In genomic region chr6:26272171-26272631, GRCh38 we compare ENCODE assay signal across 8 cellular contexts.
DNase-seq lines count a peak whose midpoint lies in the region; ATAC-seq lines count a peak whose summit lies in the region.

No MANE protein-coding gene starts in this region.

- H2BK120ac ChIP-seq in neuronal stem cell (ENCODE audit: low read depth, low read length) = no peak overlapping the region

- no peak overlapping the region for H3K27ac Mint-ChIP-seq in activated CD8-positive, alpha-beta memory T cell treated with anti-CD3 and anti-CD28 coated beads, Interleukin-2, amount 10 ng/mL, durations not matched to agents 7 days and 5 days

- no peaks in the 10 kb centered on the region for H3K79me1 ChIP-seq in neuronal stem cell (ENCODE audit: low read depth, low read length)

- peaks cover 3 to 6% of the 10 kb centered on the region in 2 donors for H3K4me1 ChIP-seq in neuronal stem cell (ENCODE audit: control insufficient read depth in 2 of 2, insufficient read depth in 1 of 2, low read depth in 1 of 2, low read length in 2 of 2)

- H2AK5ac ChIP-seq in neuronal stem cell (ENCODE audit: low read depth, low read length) = peak overlapping the region; percentile 8

- peak overlapping the region; percentile 17 for H2BK12ac ChIP-seq in neuronal stem cell (ENCODE audit: low read length)

- H3K27me3 ChIP-seq in neuronal stem cell (ENCODE audit: control insufficient read depth in 3 of 3, insufficient read depth in 3 of 3, low read depth in 1 of 3, low read length in 3 of 3) = no peaks in the 10 kb centered on the region

- peak overlapping the region; percentile 74 for H2AFZ ChIP-seq in neuronal stem cell (ENCODE audit: low read length)

- peak overlapping the region; percentile 7 for H3K23ac ChIP-seq in neuronal stem cell (ENCODE audit: low read depth, low read length, poor library complexity)

- no peaks in the 10 kb centered on the region for H3K27me3 Mint-ChIP-seq in activated CD8-positive, alpha-beta memory T cell treated with anti-CD3 and anti-CD28 coated beads, Interleukin-2, amount 10 ng/mL, durations not matched to agents 7 days and 5 days

- H3K9me3 Mint-ChIP-seq in activated CD8-positive, alpha-beta memory T cell treated with anti-CD3 and anti-CD28 coated beads, Interleukin-2, amount 10 ng/mL, durations not matched to agents 7 days and 5 days (ENCODE audit: low read depth) = no peaks in the 10 kb centered on the region

- WGBS in neuronal stem cell (ENCODE audit: extremely low coverage in 2 of 2, insufficient read length in 2 of 2, insufficient replicate concordance in 1 of 2), 2 donors = no CpG with 5 or more reads among the region's 31 CpGs

- DNase-seq in stimulated activated CD4-positive, alpha-beta T cell treated with anti-CD3 and anti-CD28 coated beads, Interleukin-15, amount 100 ng/mL, for 24 hours = peak; percentile 66
- DNase-seq in stimulated activated CD4-positive, alpha-beta T cell treated with anti-CD3 and anti-CD28 coated beads, Interleukin-12 subunit alpha, Interleukin-12 subunit beta, amount 100 ng/mL, for 4 hours = no peak
- peak; percentile 78 for DNase-seq in activated CD8-positive, alpha-beta memory T cell treated with anti-CD3 and anti-CD28 coated beads, Interleukin-2, amount 10 ng/mL, durations not matched to agents 7 days and 5 days
- DNase-seq in fibroblast of gingiva (ENCODE audit: low read depth) (peak; percentile 19), neuronal stem cell (ENCODE audit: low spot score) (peak; percentile 48), DMS114 treated with DMSO at 0.1 percent for 48 hours (lab: John Stamatoyannopoulos, UW; ENCODE audit: unreplicated experiment) (no peak), SIG-M5 (lab: John Stamatoyannopoulos, UW) (no peak)

- CTCF ChIA-PET in activated CD8-positive, alpha-beta memory T cell treated with anti-CD3 and anti-CD28 coated beads, Interleukin-2, amount 10 ng/mL, durations not matched to agents 7 days and 5 days (lab: Charles Lee) = interaction anchor here (0.7 to 7.2 kb wide), 14 partner anchors 13 to 874 kb away, joined by 3 to 68 read pairs (median 3); a partner anchor contains a TSS

- H3K4me2 ChIP-seq in neuronal stem cell (ENCODE audit: insufficient read depth, low read length, poor library complexity, severe bottlenecking) = peak overlapping the region; percentile 82

- no peak overlapping the region for H4K91ac ChIP-seq in neuronal stem cell (ENCODE audit: low read depth, low read length, poor library complexity)

- H2BK15ac ChIP-seq in neuronal stem cell (ENCODE audit: low read length) = no peak overlapping the region

- H3K9me3 ChIP-seq in neuronal stem cell (replicated peaks in 1 of 2; ENCODE audit: control insufficient read depth in 2 of 2, insufficient read depth in 1 of 2, low read depth in 1 of 2, low read length in 2 of 2) = no peaks in the 10 kb centered on the region

- H2BK5ac ChIP-seq in neuronal stem cell (ENCODE audit: low read length) = peak overlapping the region; percentile 25

- peaks cover 43% of the 10 kb centered on the region for H3K4me1 Mint-ChIP-seq in activated CD8-positive, alpha-beta memory T cell treated with anti-CD3 and anti-CD28 coated beads, Interleukin-2, amount 10 ng/mL, durations not matched to agents 7 days and 5 days

- no peaks in the 10 kb centered on the region for H3K36me3 Mint-ChIP-seq in activated CD8-positive, alpha-beta memory T cell treated with anti-CD3 and anti-CD28 coated beads, Interleukin-2, amount 10 ng/mL, durations not matched to agents 7 days and 5 days

- peak overlapping the region; percentile 81 for H3K9ac ChIP-seq in neuronal stem cell (ENCODE audit: low read depth, low read length, poor library complexity)

- H3K18ac ChIP-seq in neuronal stem cell (ENCODE audit: low read length) = peak overlapping the region; percentile 98

- H3K27ac ChIP-seq in neuronal stem cell (replicated peaks; ENCODE audit: low read length) = peak overlapping the region; percentile 84

- H3K4ac ChIP-seq in neuronal stem cell (ENCODE audit: low read length) = peak overlapping the region; percentile 0

- peak; percentile 17 for ATAC-seq in HG03571 (IDR thresholded peaks at IDR 0.05; ENCODE audit: unreplicated experiment)
- ATAC-seq in activated CD8-positive, alpha-beta memory T cell treated with anti-CD3 and anti-CD28 coated beads, Interleukin-2, amount 10 ng/mL, durations not matched to agents 7 days and 5 days = peak; percentile 5

- no peak overlapping the region for H3K14ac ChIP-seq in neuronal stem cell (ENCODE audit: low read length)

- H3K36me3 ChIP-seq in neuronal stem cell (replicated peaks in 1 of 2; ENCODE audit: control insufficient read depth in 2 of 2, insufficient read depth in 2 of 2, low read length in 2 of 2) = no peaks in the 10 kb centered on the region

- no peak overlapping the region for H3K4me3 Mint-ChIP-seq in activated CD8-positive, alpha-beta memory T cell treated with anti-CD3 and anti-CD28 coated beads, Interleukin-2, amount 10 ng/mL, durations not matched to agents 7 days and 5 days

- no peak overlapping the region for H4K8ac ChIP-seq in neuronal stem cell (ENCODE audit: low read depth, low read length)

- H3K4me3 ChIP-seq in neuronal stem cell (ENCODE audit: low read length in 2 of 2) = peak overlapping the region; percentile 86 to 88

Comparison
In these comparisons a context has a peak if more than half of its experiments do, and no peak if none do; other contexts are left out.
1. DNase-seq: peak in stimulated activated CD4-positive, alpha-beta T cell treated with anti-CD3 and anti-CD28 coated beads, Interleukin-15, amount 100 ng/mL, for 24 hours (single experiment), activated CD8-positive, alpha-beta memory T cell treated with anti-CD3 and anti-CD28 coated beads, Interleukin-2, amount 10 ng/mL, durations not matched to agents 7 days and 5 days (single experiment), fibroblast of gingiva (single experiment) and neuronal stem cell (single experiment); none in stimulated activated CD4-positive, alpha-beta T cell treated with anti-CD3 and anti-CD28 coated beads, Interleukin-12 subunit alpha, Interleukin-12 subunit beta, amount 100 ng/mL, for 4 hours (single experiment), DMS114 treated with DMSO at 0.1 percent for 48 hours (single experiment) and SIG-M5 (single experiment).